In the genomic region with DNA sequence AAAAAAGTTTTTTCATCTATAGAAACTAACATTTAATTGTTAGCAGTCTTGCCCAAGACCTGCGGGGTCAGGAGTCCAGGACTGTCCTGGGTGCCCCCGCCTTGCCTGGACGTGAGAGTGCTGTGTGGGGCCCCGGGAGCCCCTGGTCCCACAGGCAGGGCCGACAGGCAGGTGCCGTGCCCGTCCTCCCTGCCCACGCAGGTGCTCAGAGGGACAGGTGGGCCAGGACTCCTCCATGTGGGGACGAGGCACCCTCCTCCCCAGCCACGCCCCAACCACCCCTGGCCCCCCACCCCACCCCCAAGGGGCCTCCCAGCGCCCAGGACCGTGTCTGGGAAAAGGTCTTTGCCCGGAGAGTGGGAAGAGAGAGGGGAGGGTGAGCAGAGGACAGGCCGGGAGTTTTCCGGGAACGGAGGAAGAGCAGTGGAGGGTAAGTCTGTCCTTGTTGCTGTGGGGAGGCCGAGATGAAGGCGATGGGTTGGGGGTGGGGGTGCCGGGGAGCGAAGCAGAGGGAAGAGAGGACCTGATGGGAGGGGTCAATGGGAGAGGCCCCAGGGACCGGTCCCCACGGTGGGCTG, we compare ENCODE assay signal across 1 cellular context.
TF ChIP-seq lines count a peak whose summit lies in the region.

No MANE protein-coding gene starts in this region.

TF ChIP-seq in H1, 55 proteins besides CTCF, POLR2A, EP300 and RAD21:
- TF ChIP-seq CBX5 (IDR thresholded peaks at IDR 0.05; ENCODE audit: low read depth, low read length), result no peak
- TF ChIP-seq JUND (IDR thresholded peaks at IDR 0.05; ENCODE audit: low read length), result no peak
- TF ChIP-seq SUZ12 (IDR thresholded peaks at IDR 0.05; ENCODE audit: low read length), result no peak
- no peak for TF ChIP-seq CREB1 (IDR thresholded peaks at IDR 0.05)
- no peak for TF ChIP-seq CBX8 (IDR thresholded peaks at IDR 0.05; ENCODE audit: borderline replicate concordance, low read depth, low read length)
- no peak for TF ChIP-seq CTBP2 (IDR thresholded peaks at IDR 0.05; ENCODE audit: borderline replicate concordance, insufficient read depth, insufficient read length, low read length)
- no peak for TF ChIP-seq TBP (IDR thresholded peaks at IDR 0.05; ENCODE audit: low read depth, low read length)
- no peak for TF ChIP-seq TAF1 (IDR thresholded peaks at IDR 0.05; ENCODE audit: low read depth, low read length)
- TF ChIP-seq BACH1 (IDR thresholded peaks at IDR 0.05; ENCODE audit: low read length), result no peak
- TF ChIP-seq NANOG (IDR thresholded peaks at IDR 0.05; ENCODE audit: insufficient read depth, low read depth, low read length, poor library complexity, severe bottlenecking), result no peak
- TF ChIP-seq GABPA (IDR thresholded peaks at IDR 0.05; ENCODE audit: borderline replicate concordance, insufficient read depth, low read length), result no peak
- no peak for TF ChIP-seq SIX5 (IDR thresholded peaks at IDR 0.05; ENCODE audit: low read depth, low read length)
- TF ChIP-seq PHF8 (conservative IDR thresholded peaks at IDR 0.05; ENCODE audit: low read depth, low read length), result no peak
- no peak for TF ChIP-seq YY1 (IDR thresholded peaks at IDR 0.05; ENCODE audit: low read depth, low read length)
- no peak for TF ChIP-seq SRF (IDR thresholded peaks at IDR 0.05; ENCODE audit: low read depth, low read length)
- no peak for TF ChIP-seq CHD2 (IDR thresholded peaks at IDR 0.05; ENCODE audit: low read length)
